In the genomic region with DNA sequence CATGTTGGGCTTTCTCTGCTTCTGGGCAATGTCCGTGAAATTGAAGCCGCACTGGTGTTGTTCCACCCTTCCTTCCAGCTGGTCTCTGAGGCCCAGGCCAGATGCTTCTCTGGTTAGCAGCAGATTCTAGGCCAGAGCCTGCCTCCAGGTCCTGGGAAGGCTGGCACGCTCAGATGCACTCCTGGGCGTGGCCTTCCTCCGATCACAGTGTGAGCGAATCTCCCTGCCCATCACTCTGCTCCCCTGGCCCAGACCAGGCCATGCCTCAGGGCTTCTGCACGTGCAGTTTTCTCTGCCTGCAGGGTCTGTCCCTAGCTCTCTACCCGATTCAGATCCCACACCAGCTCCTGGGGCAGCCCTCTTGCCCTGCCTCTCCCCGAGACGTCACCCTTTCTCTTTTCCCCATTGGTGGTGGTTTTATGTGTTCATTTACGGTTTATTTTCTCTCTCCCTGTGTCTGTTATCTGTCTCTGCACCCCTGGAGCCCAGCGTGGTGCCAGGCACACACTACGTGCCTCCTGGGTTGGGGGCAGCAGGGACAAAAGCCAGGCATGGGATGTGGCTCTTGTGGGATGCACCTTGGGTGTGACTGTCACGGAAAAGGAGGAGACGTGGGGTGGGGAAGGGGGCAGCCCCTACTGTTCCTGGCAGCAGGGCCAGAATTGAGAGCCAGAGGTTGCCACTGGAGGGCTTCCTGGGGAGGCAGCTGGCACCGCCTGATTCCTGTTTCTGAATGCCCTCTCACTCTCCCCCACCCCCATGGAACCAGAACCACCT, we compare ENCODE assay signal across 14 cellular contexts.
DNase-seq lines count a peak whose midpoint lies in the region; ATAC-seq lines count a peak whose summit lies in the region.
"Had no signal": no experiment of that assay in that cellular context is flagged by ENCODE, and none has a peak within 500 bp of the region (broad histone marks: within the 10 kb centered on the region; RNA-seq: fewer than 3 reads in every experiment).

No MANE protein-coding gene starts in this region.

- no peaks in the 10 kb centered on the region for H3K36me3 Mint-ChIP-seq in activated CD4-positive, alpha-beta T cell treated with anti-CD3 and anti-CD28 coated beads, Interleukin-2, amount 10 ng/mL, durations not matched to agents 7 days and 5 days (ENCODE audit: low read depth)
- no peaks in the 10 kb centered on the region for H3K36me3 Mint-ChIP-seq in activated T-helper 2 cell treated with anti-CD3 and anti-CD28 coated beads, Interferon-gamma antibody, Interleukin-2, Interleukin-4, amounts not matched to agents 10 μg/mL and 5 μg/mL and 100 μg/mL, durations not matched to agents 14 hours and 24 hours and 36 hours (ENCODE audit: low read depth)
- no peaks in the 10 kb centered on the region for H3K36me3 Mint-ChIP-seq in stimulated activated memory B cell treated with anti-CD40 and anti-IgM and Interleukin-4, amounts not matched to agents 10 μg/mL and 1 μg/mL and 100 μg/mL, for 72 hours

- peak overlapping the region; percentile 36 for H3K27ac Mint-ChIP-seq in activated CD4-positive, alpha-beta T cell treated with anti-CD3 and anti-CD28 coated beads, Interleukin-2, amount 10 ng/mL, durations not matched to agents 7 days and 5 days
- H3K27ac Mint-ChIP-seq in activated T-helper 2 cell treated with anti-CD3 and anti-CD28 coated beads, Interferon-gamma antibody, Interleukin-2, Interleukin-4, amounts not matched to agents 10 μg/mL and 5 μg/mL and 100 μg/mL, durations not matched to agents 14 hours and 24 hours and 36 hours, result no peak overlapping the region
- H3K27ac Mint-ChIP-seq in stimulated activated memory B cell treated with anti-CD40 and anti-IgM and Interleukin-4, amounts not matched to agents 10 μg/mL and 1 μg/mL and 100 μg/mL, for 72 hours, result peak overlapping the region; percentile 32
- H3K27ac Mint-ChIP-seq: endodermal cell, T-helper 17 cell had no signal

- CTCF ChIA-PET in activated CD4-positive, alpha-beta T cell treated with anti-CD3 and anti-CD28 coated beads, Interleukin-2, amount 10 ng/mL, durations not matched to agents 7 days and 5 days (lab: Charles Lee), result interaction anchor here (0.6 to 1.1 kb wide), 3 partner anchors 21 to 313 kb away, joined by 3 to 6 read pairs (median 3); no protein-coding TSS in a partner anchor

- peaks cover 13% of the 10 kb centered on the region for H3K4me1 Mint-ChIP-seq in activated CD4-positive, alpha-beta T cell treated with anti-CD3 and anti-CD28 coated beads, Interleukin-2, amount 10 ng/mL, durations not matched to agents 7 days and 5 days
- H3K4me1 Mint-ChIP-seq in activated T-helper 2 cell treated with anti-CD3 and anti-CD28 coated beads, Interferon-gamma antibody, Interleukin-2, Interleukin-4, amounts not matched to agents 10 μg/mL and 5 μg/mL and 100 μg/mL, durations not matched to agents 14 hours and 24 hours and 36 hours (ENCODE audit: low read depth), result no peaks in the 10 kb centered on the region
- H3K4me1 Mint-ChIP-seq in stimulated activated memory B cell treated with anti-CD40 and anti-IgM and Interleukin-4, amounts not matched to agents 10 μg/mL and 1 μg/mL and 100 μg/mL, for 72 hours, result peaks cover 45% of the 10 kb centered on the region
- H3K4me1 Mint-ChIP-seq: endodermal cell had no signal

- H3K27me3 Mint-ChIP-seq in activated CD4-positive, alpha-beta T cell treated with anti-CD3 and anti-CD28 coated beads, Interleukin-2, amount 10 ng/mL, durations not matched to agents 7 days and 5 days, result no peaks in the 10 kb centered on the region
- H3K27me3 Mint-ChIP-seq in activated T-helper 2 cell treated with anti-CD3 and anti-CD28 coated beads, Interferon-gamma antibody, Interleukin-2, Interleukin-4, amounts not matched to agents 10 μg/mL and 5 μg/mL and 100 μg/mL, durations not matched to agents 14 hours and 24 hours and 36 hours (ENCODE audit: low read depth), result no peaks in the 10 kb centered on the region
- no peaks in the 10 kb centered on the region for H3K27me3 Mint-ChIP-seq in stimulated activated memory B cell treated with anti-CD40 and anti-IgM and Interleukin-4, amounts not matched to agents 10 μg/mL and 1 μg/mL and 100 μg/mL, for 72 hours
- H3K27me3 Mint-ChIP-seq: T-helper 17 cell had no signal

- intact Hi-C loops in activated T-helper 2 cell treated with anti-CD3 and anti-CD28 coated beads, Interferon-gamma antibody, Interleukin-2, Interleukin-4, amounts not matched to agents 10 μg/mL and 5 μg/mL and 100 μg/mL, durations not matched to agents 14 hours and 24 hours and 36 hours (cut with micrococcal nuclease), result no loop called here

- no peak overlapping the region for H3K4me3 Mint-ChIP-seq in activated CD4-positive, alpha-beta T cell treated with anti-CD3 and anti-CD28 coated beads, Interleukin-2, amount 10 ng/mL, durations not matched to agents 7 days and 5 days
- H3K4me3 Mint-ChIP-seq in activated T-helper 2 cell treated with anti-CD3 and anti-CD28 coated beads, Interferon-gamma antibody, Interleukin-2, Interleukin-4, amounts not matched to agents 10 μg/mL and 5 μg/mL and 100 μg/mL, durations not matched to agents 14 hours and 24 hours and 36 hours (ENCODE audit: low read depth), result no peak overlapping the region
- no peak overlapping the region for H3K4me3 Mint-ChIP-seq in stimulated activated memory B cell treated with anti-CD40 and anti-IgM and Interleukin-4, amounts not matched to agents 10 μg/mL and 1 μg/mL and 100 μg/mL, for 72 hours
- H3K4me3 Mint-ChIP-seq: endodermal cell, T-helper 17 cell had no signal

- ATAC-seq in stimulated activated memory B cell treated with anti-CD40 and anti-IgM and Interleukin-4, amounts not matched to agents 10 μg/mL and 1 μg/mL and 100 μg/mL, for 72 hours, result no peak
- ATAC-seq in GM21786 (IDR thresholded peaks at IDR 0.05; ENCODE audit: unreplicated experiment) (no peak), HG03439 (IDR thresholded peaks at IDR 0.05; ENCODE audit: unreplicated experiment) (no peak)
- ATAC-seq: mucosa of descending colon, PC-3, T-helper 17 cell had no signal

- POLR2A ChIA-PET in activated CD4-positive, alpha-beta T cell treated with anti-CD3 and anti-CD28 coated beads, Interleukin-2, amount 10 ng/mL, durations not matched to agents 7 days and 5 days (lab: Charles Lee), result no interaction called here

- DNase-seq in activated CD4-positive, alpha-beta T cell treated with anti-CD3 and anti-CD28 coated beads, Interleukin-2, amount 10 ng/mL, durations not matched to agents 7 days and 5 days, result no peak
- DNase-seq in activated CD4-positive, alpha-beta T cell treated with anti-CD3 and anti-CD28 coated beads for 4 hours, result no peak
- DNase-seq in activated T-helper 2 cell treated with anti-CD3 and anti-CD28 coated beads, Interferon-gamma antibody, Interleukin-2, Interleukin-4, amounts not matched to agents 10 μg/mL and 5 μg/mL and 100 μg/mL, durations not matched to agents 14 hours and 24 hours and 36 hours (ENCODE audit: low spot score), result peak; percentile 6
- DNase-seq in iPS-NIHi7 (ENCODE audit: extremely low spot score) (peak; percentile 7), midbrain (lab: John Stamatoyannopoulos, UW) (no peak)
- DNase-seq: endodermal cell; MG63; PC-3; stimulated activated CD4-positive, alpha-beta T cell treated with anti-CD3 and anti-CD28 coated beads, Interleukin-12 subunit alpha, Interleukin-12 subunit beta, amount 100 ng/mL, for 4 hours; T-helper 17 cell had no signal

- H3K9me3 Mint-ChIP-seq in activated CD4-positive, alpha-beta T cell treated with anti-CD3 and anti-CD28 coated beads, Interleukin-2, amount 10 ng/mL, durations not matched to agents 7 days and 5 days, result no peaks in the 10 kb centered on the region
- no peaks in the 10 kb centered on the region for H3K9me3 Mint-ChIP-seq in activated T-helper 2 cell treated with anti-CD3 and anti-CD28 coated beads, Interferon-gamma antibody, Interleukin-2, Interleukin-4, amounts not matched to agents 10 μg/mL and 5 μg/mL and 100 μg/mL, durations not matched to agents 14 hours and 24 hours and 36 hours
- H3K9me3 Mint-ChIP-seq in stimulated activated memory B cell treated with anti-CD40 and anti-IgM and Interleukin-4, amounts not matched to agents 10 μg/mL and 1 μg/mL and 100 μg/mL, for 72 hours, result no peaks in the 10 kb centered on the region
- H3K9me3 Mint-ChIP-seq: endodermal cell had no signal

Comparison
In these comparisons a context has a peak if more than half of its experiments do, and no peak if none do; other contexts are left out.
1. DNase-seq: peak in activated T-helper 2 cell treated with anti-CD3 and anti-CD28 coated beads, Interferon-gamma antibody, Interleukin-2, Interleukin-4, amounts not matched to agents 10 μg/mL and 5 μg/mL and 100 μg/mL, durations not matched to agents 14 hours and 24 hours and 36 hours (single experiment) and iPS-NIHi7 (single experiment); none in activated CD4-positive, alpha-beta T cell treated with anti-CD3 and anti-CD28 coated beads, Interleukin-2, amount 10 ng/mL, durations not matched to agents 7 days and 5 days (single experiment), activated CD4-positive, alpha-beta T cell treated with anti-CD3 and anti-CD28 coated beads for 4 hours (0 of 2) and midbrain (single experiment).